16 cellular contexts compared by ENCODE assay signal in genomic region chr2:8720741-8721140, GRCh38. TPM values are rescaled to one million over a fixed set of nuclear protein-coding genes. Genes with fewer than 3 reads are reported as not detected.
DNase-seq lines count a peak whose midpoint lies in the region; ATAC-seq, FAIRE-seq and TF ChIP-seq lines count a peak whose summit lies in the region.
"Had no signal": no experiment of that assay in that cellular context is flagged by ENCODE, and none has a peak within 500 bp of the region (broad histone marks: within the 10 kb centered on the region; RNA-seq: fewer than 3 reads in every experiment).

No MANE protein-coding gene starts in this region.

- CTCF ChIA-PET in K562 (lab: Yijun Ruan, JAX; ENCODE audit: low intra/inter-chr PET ratio), result no interaction called here

- DNase-seq in heart left ventricle (no peak), cardiac septum (ENCODE audit: low spot score) (no peak), K562 (ENCODE audit: extremely low read depth in 1 of 4, low spot score in 3 of 4) (no peak), left lobe of liver (ENCODE audit: low spot score) (no peak), NCI-H345 (lab: John Stamatoyannopoulos, UW) (no peak), small intestine (no peak), NK-92 (lab: John Stamatoyannopoulos, UW; ENCODE audit: unreplicated experiment) (no peak)
- DNase-seq: BE2C; CD8-positive, alpha-beta T cell; COR-L47; DND-41 had no signal

- POLR2A ChIA-PET in K562 (lab: Yijun Ruan, JAX), result no interaction called here

- no peaks in the 10 kb centered on the region for H3K9me1 ChIP-seq in K562 (ENCODE audit: control insufficient read depth, insufficient read depth, low read length)

- no peak for FAIRE-seq in K562 (lab: Jason Lieb, UNC)
- FAIRE-seq in small intestine (lab: Jason Lieb, UNC), result no peak
- FAIRE-seq: A204.1, H54 had no signal

- ATAC-seq in heart left ventricle (peak in 3 of 4 donors; percentile 63 to 78 (median 71)), K562 (no peak), left lobe of liver (peak; percentile 41)
- ATAC-seq: CD8-positive, alpha-beta T cell; HCT116 had no signal

- no peaks in the 10 kb centered on the region for H3K27me3 ChIP-seq in heart left ventricle
- H3K27me3 ChIP-seq in K562 (ENCODE audit: control insufficient read depth in 2 of 2, insufficient read depth in 2 of 2, low read length in 2 of 2), result no peaks in the 10 kb centered on the region
- H3K27me3 ChIP-seq in small intestine (ENCODE audit: control insufficient read depth in 2 of 2, insufficient read depth in 2 of 2, low read length in 2 of 2), result no peaks in the 10 kb centered on the region
- H3K27me3 ChIP-seq: BE2C had no signal

- H3K27ac ChIP-seq in heart left ventricle (no peak overlapping the region), K562 (ENCODE audit: extremely low read depth, low read depth, low read length) (no peak overlapping the region), small intestine (ENCODE audit: low read depth in 1 of 2, low read length in 1 of 2) (no peak overlapping the region)
- H3K27ac ChIP-seq: C4-2B, HL-60 had no signal

- TF ChIP-seq RAD21 in K562 (CRISPR knock-in tag; conservative IDR thresholded peaks at IDR 0.05 in 1 of 2, IDR thresholded peaks at IDR 0.05 in 1 of 2), result no peak

- H3K9ac ChIP-seq in K562 (ENCODE audit: insufficient read depth in 1 of 2, low read depth in 2 of 2, low read length in 2 of 2), result no peak overlapping the region

- H3K36me3 ChIP-seq in heart left ventricle (peaks cover 0 to 12% (median 0%) of the 10 kb centered on the region in 9 donors), K562 (ENCODE audit: control insufficient read depth, insufficient read depth, low read length) (no peaks in the 10 kb centered on the region), small intestine (ENCODE audit: control insufficient read depth in 2 of 2, insufficient read depth in 2 of 2, low read length in 2 of 2) (no peaks in the 10 kb centered on the region)
- H3K36me3 ChIP-seq: BE2C had no signal

- no TSS peak for BruUV-seq in K562 (replicated peaks; lab: Mats Ljungman, UMichigan)

- no peaks in the 10 kb centered on the region for H4K20me1 ChIP-seq in K562 (replicated peaks; ENCODE audit: control insufficient read depth, insufficient read depth, low read length)

- peaks cover 0 to 7% (median 0%) of the 10 kb centered on the region in 12 donors for H3K9me3 ChIP-seq in heart left ventricle
- no peaks in the 10 kb centered on the region for H3K9me3 ChIP-seq in K562 (replicated peaks; ENCODE audit: control insufficient read depth, insufficient read depth, low read depth, low read length)
- no peaks in the 10 kb centered on the region for H3K9me3 ChIP-seq in small intestine (ENCODE audit: control insufficient read depth, low read depth)
- H3K9me3 ChIP-seq: BE2C had no signal

- no peak for TF ChIP-seq CTCF in heart left ventricle (IDR thresholded peaks at IDR 0.05)
- no peak for TF ChIP-seq CTCF in K562 (IDR thresholded peaks at IDR 0.05 in 2 of 3, conservative IDR thresholded peaks at IDR 0.05 in 1 of 3; ENCODE audit: insufficient read depth in 2 of 3, low read depth in 1 of 3, low read length in 3 of 3)

- peak overlapping the region; percentile 69; the same call in 1 of the 2 replicates for H2AFZ ChIP-seq in K562 (ENCODE audit: low read depth, low read length)

- TF ChIP-seq POLR2A in heart left ventricle (IDR thresholded peaks at IDR 0.05), result no peak
- TF ChIP-seq POLR2A in K562 (conservative IDR thresholded peaks at IDR 0.05), result no peak

- no peak overlapping the region for H3K4me2 ChIP-seq in K562 (ENCODE audit: insufficient read depth, low read length)

- H3K4me1 ChIP-seq in heart left ventricle (peaks cover 0 to 6% (median 0%) of the 10 kb centered on the region in 12 donors), K562 (replicated peaks in 1 of 2; ENCODE audit: control insufficient read depth in 2 of 2, insufficient read depth in 2 of 2, low read length in 2 of 2) (no peaks in the 10 kb centered on the region; a peak in 1 of 5 replicates), small intestine (ENCODE audit: control insufficient read depth in 2 of 2, insufficient read depth in 1 of 2, low read depth in 1 of 2, low read length in 1 of 2) (no peaks in the 10 kb centered on the region)
- H3K4me1 ChIP-seq: BE2C had no signal

- no peaks in the 10 kb centered on the region for H3K79me2 ChIP-seq in K562 (ENCODE audit: control insufficient read depth, insufficient read depth, low read length)

- in situ Hi-C loops in K562 (cut with MboI), result no loop called here

- H3K4me3 ChIP-seq in heart left ventricle, result no peak overlapping the region
- H3K4me3 ChIP-seq in K562, result no peak overlapping the region
- no peak overlapping the region for H3K4me3 ChIP-seq in small intestine (ENCODE audit: low read depth in 1 of 2, low read length in 2 of 2)

- WGBS in heart left ventricle, 4 donors, result 30 to 37% (median 33%) methylated on average over 3 of the region's 3 CpGs
- WGBS in K562 (ENCODE audit: insufficient coverage, low coverage, missing lambda C conversion rate), result 31% methylated on average over 3 of the region's 3 CpGs
- 57 to 74% (median 61%) methylated on average over 3 of the region's 3 CpGs for WGBS in small intestine, 3 donors

- intact Hi-C loops in heart left ventricle (cut with DNase I), result no loop called here
- intact Hi-C loops in cardiac septum (cut with DNase I), result no loop called here
- intact Hi-C loops in K562 (cut with micrococcal nuclease), result no loop called here

- no peak for TF ChIP-seq EP300 in K562 (IDR thresholded peaks at IDR 0.05; ENCODE audit: low read length)

TF ChIP-seq in K562, 482 proteins besides CTCF, POLR2A, EP300 and RAD21:
- TF ChIP-seq KDM5B (IDR thresholded peaks at IDR 0.05; ENCODE audit: insufficient replicate concordance, low read depth, low read length) (no peak), ZNF518B (CRISPR knock-in tag; IDR thresholded peaks at IDR 0.05) (no peak), FOXA3 (CRISPR knock-in tag; conservative IDR thresholded peaks at IDR 0.05 in 1 of 2, IDR thresholded peaks at IDR 0.05 in 1 of 2) (no peak), RBBP5 (IDR thresholded peaks at IDR 0.05; ENCODE audit: borderline replicate concordance, insufficient read depth, low read length, poor library complexity, severe bottlenecking) (no peak), PURB (CRISPR knock-in tag; IDR thresholded peaks at IDR 0.05; ENCODE audit: low read depth) (no peak), SNRNP70 (optimal IDR thresholded peaks at IDR 0.05; ENCODE audit: low read depth, low read length) (no peak)

RNA-seq across cellular contexts. Expression of gene ID2, which starts 38.9 kb away (rescaled TPM):
- 100 to 1,000 TPM in 1 of 9 donors, 10 to 100 TPM in 8; 17.3 to 121 (median 25.5) TPM for total RNA-seq in heart left ventricle
- polyA plus RNA-seq in heart left ventricle, result 10 to 100 TPM; 44.9 to 92.0 TPM
- total RNA-seq in cardiac septum, result 35.1 TPM
- total RNA-seq in K562 (2011; cell fraction: chromatin; rRNA removed; ENCODE audit: low replicate concordance), result 13.4 and 28.3 TPM in 2 replicates
- 27.2 and 33.5 TPM in 2 replicates for total RNA-seq in K562 (2011; cell fraction: nucleolus; rRNA removed)
- total RNA-seq in K562 (2011; cell fraction: nucleoplasm; rRNA removed), result 24.2 and 26.6 TPM in 2 replicates
- 11.3 and 16.6 TPM in 2 replicates for total RNA-seq in K562 (2014; rRNA removed)
- 9.3 and 11.0 TPM in 2 replicates for total RNA-seq in K562 (2014; rRNA removed; fragmentation: Illumina TruSeq; extraction: Trizol)
- 6.2 and 8.0 TPM in 2 replicates for total RNA-seq in K562 (2015; rRNA removed; fragmentation: Illumina TruSeq; extraction: Trizol)
- total RNA-seq in K562 (2021), result 8.3 and 11.1 TPM in 2 replicates
- polyA plus RNA-seq in K562 (2011; rRNA removed), result 16.7 and 29.0 TPM in 2 replicates
- 22.2 and 66.4 TPM in 2 replicates for polyA plus RNA-seq in K562 (2011; cell fraction: cytosol; rRNA removed)
- polyA plus RNA-seq in K562 (2011; cell fraction: nucleus; rRNA removed), result 29.5 and 79.3 TPM in 2 replicates
- polyA plus RNA-seq in K562 (2012), result 20.6 and 22.3 TPM in 2 replicates
- 14.9 and 20.5 TPM in 2 replicates for polyA plus RNA-seq in K562 (2014; fragmentation: Illumina TruSeq; extraction: Trizol)
- 10 to 100 TPM; 17.4 to 23.1 TPM for polyA plus RNA-seq in K562 (2014; fragmentation: Nextera tagmentation; extraction: Ambion mirVana)
- 28.8 and 35.7 TPM in 2 replicates for polyA plus RNA-seq in K562 (2014; rRNA removed)
- 8.8 and 21.6 TPM in 2 replicates for polyA minus RNA-seq in K562 (2011; rRNA and poly(A)+ RNA removed)
- 6.0 and 9.3 TPM in 2 replicates for polyA minus RNA-seq in K562 (2011; cell fraction: cytosol; rRNA and poly(A)+ RNA removed)
- 38.2 and 39.5 TPM in 2 replicates for polyA minus RNA-seq in K562 (2011; cell fraction: nucleus; rRNA and poly(A)+ RNA removed)
- 121 TPM for total RNA-seq in left lobe of liver
- polyA plus RNA-seq in small intestine, result 100 to 1,000 TPM in 2 of 3 donors, 10 to 100 TPM in 1; 70.2 to 178 (median 116) TPM
